ENCODE assay signal across 9 cellular contexts in genomic region chr10:117684673-117685211, GRCh38.
DNase-seq lines count a peak whose midpoint lies in the region; ATAC-seq and TF ChIP-seq lines count a peak whose summit lies in the region.
"Had no signal": no experiment of that assay in that cellular context is flagged by ENCODE, and none has a peak within 500 bp of the region (broad histone marks: within the 10 kb centered on the region; RNA-seq: fewer than 3 reads in every experiment).

No MANE protein-coding gene starts in this region.

- DNase-seq in PC-9 = peak; percentile 3 to 50
- DNase-seq in left ventricle myocardium superior = peak; percentile 43
- peak in 1 of 2 donors; percentile 81 for DNase-seq in suprapubic skin (ENCODE audit: low spot score in 2 of 2)
- no peak for DNase-seq in AG08396 (ENCODE audit: low spot score)
- DNase-seq in activated CD4-positive, alpha-beta T cell treated with anti-CD3 and anti-CD28 coated beads for 36 hours = no peak
- DNase-seq: activated CD4-positive, CD25-positive, alpha-beta regulatory T cell; activated naive CD8-positive, alpha-beta T cell treated with anti-CD3 and anti-CD28 coated beads, Interleukin-2, amount 10 ng/mL, durations not matched to agents 7 days and 5 days had no signal

- CTCF ChIA-PET in PC-9 (lab: Charles Lee) = no interaction called here
- CTCF ChIA-PET in activated CD4-positive, alpha-beta T cell treated with anti-CD3 and anti-CD28 coated beads for 36 hours (lab: Charles Lee) = no interaction called here

- peak overlapping the region; percentile 76 for H3K4me2 ChIP-seq in PC-9

- H3F3A ChIP-seq in PC-9 (ENCODE audit: insufficient read depth, low read depth) = no peaks in the 10 kb centered on the region

- TF ChIP-seq EP300 in suprapubic skin (IDR thresholded peaks at IDR 0.05) = no peak

- no peaks in the 10 kb centered on the region for H3K36me3 Mint-ChIP-seq in activated CD4-positive, alpha-beta T cell treated with anti-CD3 and anti-CD28 coated beads for 36 hours (ENCODE audit: low read depth)
- H3K36me3 Mint-ChIP-seq: activated naive CD8-positive, alpha-beta T cell treated with anti-CD3 and anti-CD28 coated beads, Interleukin-2, amount 10 ng/mL, durations not matched to agents 7 days and 5 days had no signal

- POLR2A ChIA-PET in PC-9 (lab: Charles Lee; ENCODE audit: unreplicated experiment) = no interaction called here
- POLR2A ChIA-PET in activated CD4-positive, alpha-beta T cell treated with anti-CD3 and anti-CD28 coated beads for 36 hours (lab: Charles Lee) = no interaction called here

- ATAC-seq in left ventricle myocardium superior (peak; percentile 23), HG02840 (IDR thresholded peaks at IDR 0.05; ENCODE audit: low FRiP score, unreplicated experiment) (no peak)
- no peak for ATAC-seq in activated CD4-positive, alpha-beta T cell treated with anti-CD3 and anti-CD28 coated beads for 36 hours

- no peak for TF ChIP-seq POLR2A in suprapubic skin (IDR thresholded peaks at IDR 0.05)

- H3K79me2 ChIP-seq in PC-9 (ENCODE audit: low read depth) = no peaks in the 10 kb centered on the region

- intact Hi-C loops in PC-9 (cut with micrococcal nuclease; ENCODE audit: unreplicated experiment) = no loop called here
- intact Hi-C loops in left ventricle myocardium superior (cut with micrococcal nuclease) = no loop called here
- intact Hi-C loops in activated CD4-positive, alpha-beta T cell treated with anti-CD3 and anti-CD28 coated beads for 36 hours (cut with DNase I, micrococcal nuclease) = no loop called here

- no peaks in the 10 kb centered on the region; the same call in 1 of the 2 replicates for H3K4me1 ChIP-seq in PC-9 (replicated peaks; ENCODE audit: insufficient read depth)
- H3K4me1 ChIP-seq in suprapubic skin = peaks cover 17% of the 10 kb centered on the region

- no peaks in the 10 kb centered on the region for H4K20me1 ChIP-seq in PC-9 (ENCODE audit: insufficient read depth)

- 7% methylated on average over 14 of the region's 16 CpGs for WGBS in suprapubic skin

- TF ChIP-seq CTCF in GM12872 (IDR thresholded peaks at IDR 0.05; ENCODE audit: insufficient read depth, low read depth, low read length) (peak; percentile 39), PC-9 (conservative IDR thresholded peaks at IDR 0.05) (peak; percentile 45; the same call in 1 of the 2 replicates), suprapubic skin (IDR thresholded peaks at IDR 0.05) (peak in 1 of 2 donors; percentile 17)

- H3K4me1 Mint-ChIP-seq in activated CD4-positive, alpha-beta T cell treated with anti-CD3 and anti-CD28 coated beads for 36 hours = no peaks in the 10 kb centered on the region
- H3K4me1 Mint-ChIP-seq: activated naive CD8-positive, alpha-beta T cell treated with anti-CD3 and anti-CD28 coated beads, Interleukin-2, amount 10 ng/mL, durations not matched to agents 7 days and 5 days had no signal

- H3K4me3 ChIP-seq in PC-9 (peak overlapping the region; percentile 33; the same call in 1 of the 2 replicates), suprapubic skin (peak overlapping the region; percentile 17)

- H3K27me3 Mint-ChIP-seq in activated CD4-positive, alpha-beta T cell treated with anti-CD3 and anti-CD28 coated beads for 36 hours = peaks cover 12% of the 10 kb centered on the region
- H3K27me3 Mint-ChIP-seq: activated naive CD8-positive, alpha-beta T cell treated with anti-CD3 and anti-CD28 coated beads, Interleukin-2, amount 10 ng/mL, durations not matched to agents 7 days and 5 days had no signal

- no peak overlapping the region for H3K4me3 Mint-ChIP-seq in activated CD4-positive, alpha-beta T cell treated with anti-CD3 and anti-CD28 coated beads for 36 hours
- H3K4me3 Mint-ChIP-seq: activated naive CD8-positive, alpha-beta T cell treated with anti-CD3 and anti-CD28 coated beads, Interleukin-2, amount 10 ng/mL, durations not matched to agents 7 days and 5 days had no signal

- H3K27me3 ChIP-seq in PC-9 (ENCODE audit: insufficient read depth, low read depth) (no peaks in the 10 kb centered on the region), suprapubic skin (peaks cover 2% of the 10 kb centered on the region)

- H3K27ac ChIP-seq in PC-9 (no peak overlapping the region), suprapubic skin (peak overlapping the region; percentile 2)

- BruUV-seq in PC-9 (replicated peaks; lab: Mats Ljungman, UMichigan) = no TSS peak

- no peak overlapping the region for H2AFZ ChIP-seq in PC-9

- H3K36me3 ChIP-seq in PC-9 (ENCODE audit: low read depth) (no peaks in the 10 kb centered on the region), suprapubic skin (no peaks in the 10 kb centered on the region)

- H3K9me3 Mint-ChIP-seq in activated CD4-positive, alpha-beta T cell treated with anti-CD3 and anti-CD28 coated beads for 36 hours (ENCODE audit: low read depth) = no peaks in the 10 kb centered on the region
- H3K9me3 Mint-ChIP-seq: activated naive CD8-positive, alpha-beta T cell treated with anti-CD3 and anti-CD28 coated beads, Interleukin-2, amount 10 ng/mL, durations not matched to agents 7 days and 5 days had no signal

- H3K27ac Mint-ChIP-seq in activated CD4-positive, alpha-beta T cell treated with anti-CD3 and anti-CD28 coated beads for 36 hours = no peak overlapping the region
- H3K27ac Mint-ChIP-seq: activated naive CD8-positive, alpha-beta T cell treated with anti-CD3 and anti-CD28 coated beads, Interleukin-2, amount 10 ng/mL, durations not matched to agents 7 days and 5 days had no signal

- H3K9me3 ChIP-seq in PC-9 (ENCODE audit: insufficient read depth, low read depth) = no peaks in the 10 kb centered on the region
- no peaks in the 10 kb centered on the region for H3K9me3 ChIP-seq in suprapubic skin

- no peaks in the 10 kb centered on the region for H3K9me2 ChIP-seq in PC-9 (ENCODE audit: insufficient read depth)

Comparison
In these comparisons a context has a peak if more than half of its experiments do, and no peak if none do; other contexts are left out.
1. DNase-seq: peak in PC-9 (2 of 2) and left ventricle myocardium superior (single experiment); none in AG08396 (single experiment) and activated CD4-positive, alpha-beta T cell treated with anti-CD3 and anti-CD28 coated beads for 36 hours (single experiment).